ENCODE assay signal across 10 cellular contexts in genomic region chr20:49699200-49699992, GRCh38. TPM values are rescaled to one million over a fixed set of nuclear protein-coding genes. Genes with fewer than 3 reads are reported as not detected.
A peak's percentile ranks its signal among the peaks of the same experiment; 100 is the strongest.
DNase-seq lines count a peak whose midpoint lies in the region; ATAC-seq and TF ChIP-seq lines count a peak whose summit lies in the region.
"Had no signal": no experiment of that assay in that cellular context is flagged by ENCODE, and none has a peak within 500 bp of the region (broad histone marks: within the 10 kb centered on the region; RNA-seq: fewer than 3 reads in every experiment).

No MANE protein-coding gene starts in this region.

- ATAC-seq in HG02759 (IDR thresholded peaks at IDR 0.05; ENCODE audit: unreplicated experiment) (peak; percentile 76), RWPE2 (ENCODE audit: low read depth) (peak; percentile 83), Right ventricle myocardium superior (ENCODE audit: poor library complexity) (no peak), HG03045 (IDR thresholded peaks at IDR 0.05; ENCODE audit: unreplicated experiment) (no peak)

- peaks cover 14% of the 10 kb centered on the region for H3K36me3 ChIP-seq in RWPE2 (ENCODE audit: low read depth)

- TF ChIP-seq CTCF in RWPE2 (IDR thresholded peaks at IDR 0.05; ENCODE audit: poor library complexity, severe bottlenecking): no peak

- H3K27ac ChIP-seq in RWPE2 (ENCODE audit: poor library complexity, severe bottlenecking): peak overlapping the region; percentile 75
- H3K27ac ChIP-seq: 22Rv1 had no signal

- no peaks in the 10 kb centered on the region for H3K9me3 ChIP-seq in RWPE2 (ENCODE audit: severe bottlenecking)

- peaks cover 73% of the 10 kb centered on the region for H3K4me1 ChIP-seq in RWPE2 (ENCODE audit: insufficient read depth, poor library complexity, severe bottlenecking)

- H3K27me3 ChIP-seq in RWPE2 (ENCODE audit: insufficient read depth, poor library complexity, severe bottlenecking): no peaks in the 10 kb centered on the region

- intact Hi-C loops in Right ventricle myocardium superior (cut with DNase I): no loop called here

- H3K4me3 ChIP-seq in RWPE2 (ENCODE audit: severe bottlenecking): no peak overlapping the region
- H3K4me3 ChIP-seq: lung had no signal

- DNase-seq in DMS53 (lab: John Stamatoyannopoulos, UW) (peak; percentile 27), DMS53 treated with DMSO at 0.1 percent for 48 hours (lab: John Stamatoyannopoulos, UW; ENCODE audit: unreplicated experiment) (no peak), RWPE2 (ENCODE audit: low spot score) (peak; percentile 64), foreskin melanocyte (peak; percentile 64), Right ventricle myocardium superior (no peak), NCI-H774 (lab: John Stamatoyannopoulos, UW) (no peak)

RNA-seq across cellular contexts. Expression of gene B4GALT5, which starts 14.3 kb away (rescaled TPM):
- total RNA-seq in Right ventricle myocardium superior: 39.6 TPM

Comparison
In these comparisons a context has a peak if more than half of its experiments do, and no peak if none do; other contexts are left out.
1. DNase-seq: peak in DMS53 (single experiment), RWPE2 (single experiment) and foreskin melanocyte (single experiment); none in DMS53 treated with DMSO at 0.1 percent for 48 hours (single experiment), Right ventricle myocardium superior (single experiment) and NCI-H774 (single experiment).
2. ATAC-seq: peak in HG02759 (single experiment) and RWPE2 (single experiment); none in Right ventricle myocardium superior (single experiment) and HG03045 (single experiment).